Comparison of ENCODE assay signal across 9 cellular contexts in genomic region chr2:172813314-172813888, GRCh38.
DNase-seq lines count a peak whose midpoint lies in the region; ATAC-seq, FAIRE-seq and TF ChIP-seq lines count a peak whose summit lies in the region.
"Had no signal": no experiment of that assay in that cellular context is flagged by ENCODE, and none has a peak within 500 bp of the region (broad histone marks: within the 10 kb centered on the region; RNA-seq: fewer than 3 reads in every experiment).

No MANE protein-coding gene starts in this region.

- no peak overlapping the region for H3K4me2 ChIP-seq in DND-41 (ENCODE audit: insufficient read depth, low read length)
- H3K4me2 ChIP-seq in endothelial cell of umbilical vein (ENCODE audit: insufficient read depth, low read length) = no peak overlapping the region

- H3K9me3 Mint-ChIP-seq in neural crest cell = peaks cover 2% of the 10 kb centered on the region
- H3K9me3 Mint-ChIP-seq in immature natural killer cell = no peaks in the 10 kb centered on the region
- no peaks in the 10 kb centered on the region for H3K9me3 Mint-ChIP-seq in glutamatergic neuron (ENCODE audit: unreplicated experiment)
- H3K9me3 Mint-ChIP-seq: activated T-helper 17 cell treated with anti-CD3 and anti-CD28 coated beads, Interleukin-2, amount 50 U/mL, for 72 hours had no signal

- no peak for ATAC-seq in DND-41 (ENCODE audit: insufficient read depth, low read depth)
- no peak for ATAC-seq in stimulated activated naive CD8-positive, alpha-beta T cell treated with anti-CD3 and anti-CD28 coated beads, Interleukin-15, Interleukin-2, amounts not matched to agents 100 U/mL and 50 U/mL, for 24 hours
- ATAC-seq: activated T-helper 17 cell treated with anti-CD3 and anti-CD28 coated beads, Interleukin-2, amount 50 U/mL, for 72 hours had no signal

- no peaks in the 10 kb centered on the region for H3K36me3 ChIP-seq in DND-41 (ENCODE audit: insufficient read depth, low read length)
- no peaks in the 10 kb centered on the region for H3K36me3 ChIP-seq in endothelial cell of umbilical vein (ENCODE audit: control insufficient read depth in 2 of 2, extremely low read depth in 1 of 2, insufficient read depth in 2 of 2, low read length in 2 of 2)

- TF ChIP-seq CTCF in DND-41 (IDR thresholded peaks at IDR 0.05; ENCODE audit: borderline replicate concordance, extremely low read depth, low read length, poor library complexity, severe bottlenecking) (peak; percentile 30), endothelial cell of umbilical vein (IDR thresholded peaks at IDR 0.05; ENCODE audit: extremely low read depth in 1 of 2, insufficient read depth in 1 of 2, low read depth in 1 of 2, low read length in 2 of 2) (peak in 1 of 2 donors; percentile 37), neural crest cell (conservative IDR thresholded peaks at IDR 0.05) (peak; percentile 66), glutamatergic neuron (IDR thresholded peaks at IDR 0.05; ENCODE audit: partially characterized antibody, unreplicated experiment) (no peak)

- H3K9me3 ChIP-seq in DND-41 (ENCODE audit: insufficient read depth, low read length, severe bottlenecking) (no peaks in the 10 kb centered on the region), endothelial cell of umbilical vein (replicated peaks; ENCODE audit: control insufficient read depth, insufficient read depth, low read length) (no peaks in the 10 kb centered on the region)

- TF ChIP-seq POLR2A in endothelial cell of umbilical vein (IDR thresholded peaks at IDR 0.05; ENCODE audit: low read depth, low read length) = no peak

- H3K4me1 ChIP-seq in DND-41 (ENCODE audit: insufficient read depth, low read length) (no peaks in the 10 kb centered on the region), endothelial cell of umbilical vein (ENCODE audit: control insufficient read depth, extremely low read depth, insufficient read depth, low read length) (no peaks in the 10 kb centered on the region)

- H3K27me3 Mint-ChIP-seq in neural crest cell (ENCODE audit: low read depth) (no peaks in the 10 kb centered on the region), immature natural killer cell (ENCODE audit: low read depth in 3 of 3) (peaks cover 3 to 8% (median 5%) of the 10 kb centered on the region in 3 donors), glutamatergic neuron (ENCODE audit: unreplicated experiment) (no peaks in the 10 kb centered on the region)

- dilution Hi-C loops in endothelial cell of umbilical vein (cut with MboI; ENCODE audit: extremely low pct_ligation_motif_present, low sequenced_read_pairs) = no loop called here

- POLR2A ChIA-PET in endothelial cell of umbilical vein (lab: Charles Lee) = interaction anchor here (1.5 kb wide), 1 partner anchor 118 kb away, joined by 10 read pairs; no protein-coding TSS in a partner anchor

- H3K27me3 ChIP-seq in DND-41 (ENCODE audit: insufficient read depth, low read length, poor library complexity) = peaks cover 4% of the 10 kb centered on the region
- peaks cover 0 to 2% of the 10 kb centered on the region in 2 experiments for H3K27me3 ChIP-seq in endothelial cell of umbilical vein (ENCODE audit: control insufficient read depth in 2 of 2, insufficient read depth in 2 of 2, low read length in 2 of 2)

- H3K4me3 Mint-ChIP-seq in neural crest cell (no peak overlapping the region), immature natural killer cell (no peak overlapping the region), glutamatergic neuron (ENCODE audit: unreplicated experiment) (no peak overlapping the region)
- H3K4me3 Mint-ChIP-seq: activated T-helper 17 cell treated with anti-CD3 and anti-CD28 coated beads, Interleukin-2, amount 50 U/mL, for 72 hours had no signal

- FAIRE-seq in endothelial cell of umbilical vein (lab: Jason Lieb, UNC) = peak; percentile 86

- no peak overlapping the region for H3K4me3 ChIP-seq in DND-41 (ENCODE audit: low read depth in 1 of 2, low read length in 2 of 2)
- H3K4me3 ChIP-seq in endothelial cell of umbilical vein (replicated peaks in 1 of 3; ENCODE audit: insufficient read depth in 1 of 3, low read depth in 1 of 3, low read length in 3 of 3) = no peak overlapping the region

- H3K36me3 Mint-ChIP-seq in neural crest cell (ENCODE audit: low read depth) (no peaks in the 10 kb centered on the region), immature natural killer cell (no peaks in the 10 kb centered on the region), glutamatergic neuron (ENCODE audit: unreplicated experiment) (no peaks in the 10 kb centered on the region)

- CTCF ChIA-PET in endothelial cell of umbilical vein (lab: Charles Lee) = interaction anchor here (0.5 to 3.5 kb wide), 49 partner anchors 8 to 581 kb away, joined by 3 to 280 read pairs (median 5); no protein-coding TSS in a partner anchor

- H3K27ac ChIP-seq in DND-41 (ENCODE audit: low read length) (no peak overlapping the region), endothelial cell of umbilical vein (ENCODE audit: insufficient read depth, low read depth, low read length) (no peak overlapping the region)

- no peak for DNase-seq in DND-41
- DNase-seq in NCI-H69 (lab: John Stamatoyannopoulos, UW) = peak; percentile 58
- DNase-seq in endothelial cell of umbilical vein (ENCODE audit: low read depth, low spot score) = peak; percentile 68
- DNase-seq in neural crest cell (ENCODE audit: low read depth, low spot score) = no peak
- DNase-seq in stimulated activated naive CD8-positive, alpha-beta T cell treated with anti-CD3 and anti-CD28 coated beads, Interleukin-15, Interleukin-2, amounts not matched to agents 100 U/mL and 50 U/mL, for 24 hours = no peak
- DNase-seq in immature natural killer cell = no peak
- DNase-seq in activated T-cell treated with anti-CD3 and anti-CD28 coated beads for 4 hours = no peak
- DNase-seq in glutamatergic neuron = no peak

- H3K9me1 ChIP-seq in endothelial cell of umbilical vein (replicated peaks; ENCODE audit: control insufficient read depth, extremely low read depth, insufficient read depth, low read length) = no peaks in the 10 kb centered on the region

- no peaks in the 10 kb centered on the region for H3K79me2 ChIP-seq in DND-41 (ENCODE audit: insufficient read depth, low read length)
- no peaks in the 10 kb centered on the region for H3K79me2 ChIP-seq in endothelial cell of umbilical vein (ENCODE audit: control insufficient read depth, insufficient read depth, low read length)

- H3K9ac ChIP-seq in DND-41 (ENCODE audit: low read depth, low read length) (no peak overlapping the region), endothelial cell of umbilical vein (replicated peaks; ENCODE audit: extremely low read depth, insufficient read depth, low read length) (no peak overlapping the region)

- H3K4me1 Mint-ChIP-seq in neural crest cell (no peaks in the 10 kb centered on the region), immature natural killer cell (no peaks in the 10 kb centered on the region), glutamatergic neuron (ENCODE audit: low read depth, unreplicated experiment) (peaks cover 10% of the 10 kb centered on the region)
- H3K4me1 Mint-ChIP-seq: activated T-helper 17 cell treated with anti-CD3 and anti-CD28 coated beads, Interleukin-2, amount 50 U/mL, for 72 hours had no signal

- intact Hi-C loops in endothelial cell of umbilical vein (cut with micrococcal nuclease) = loop anchor here (1.0 kb wide), 2 partner anchors 51 to 119 kb away; no protein-coding TSS in a partner anchor

- H2AFZ ChIP-seq in DND-41 (ENCODE audit: low read depth, low read length) (no peak overlapping the region), endothelial cell of umbilical vein (ENCODE audit: low read depth, low read length) (no peak overlapping the region)

- H3K27ac Mint-ChIP-seq in neural crest cell (ENCODE audit: unreplicated experiment) (no peak overlapping the region), immature natural killer cell (no peak overlapping the region), glutamatergic neuron (ENCODE audit: unreplicated experiment) (no peak overlapping the region)
- H3K27ac Mint-ChIP-seq: activated T-helper 17 cell treated with anti-CD3 and anti-CD28 coated beads, Interleukin-2, amount 50 U/mL, for 72 hours had no signal

- H4K20me1 ChIP-seq in DND-41 (ENCODE audit: insufficient read depth, low read length) (no peaks in the 10 kb centered on the region), endothelial cell of umbilical vein (replicated peaks; ENCODE audit: control insufficient read depth, extremely low read depth, insufficient read depth, low read length) (no peaks in the 10 kb centered on the region)

- BruUV-seq in endothelial cell of umbilical vein (replicated peaks; lab: Mats Ljungman, UMichigan) = no TSS peak

TF ChIP-seq in endothelial cell of umbilical vein, 7 proteins besides CTCF, POLR2A, EP300 and RAD21:
- no peak for TF ChIP-seq JUN (IDR thresholded peaks at IDR 0.05; ENCODE audit: borderline replicate concordance, insufficient read depth, insufficient read length, low read depth)
- no peak for TF ChIP-seq MYC (IDR thresholded peaks at IDR 0.05; ENCODE audit: low read depth, low read length)
- TF ChIP-seq GATA2 (IDR thresholded peaks at IDR 0.05; ENCODE audit: insufficient read depth, insufficient read length, low read depth, low read length) = no peak
- TF ChIP-seq POLR2AphosphoS5 (IDR thresholded peaks at IDR 0.05; ENCODE audit: insufficient read depth, low read depth, low read length) = no peak
- no peak for TF ChIP-seq FOS (IDR thresholded peaks at IDR 0.05; ENCODE audit: borderline replicate concordance, insufficient read depth, low read length)
- TF ChIP-seq, protein P1, sequence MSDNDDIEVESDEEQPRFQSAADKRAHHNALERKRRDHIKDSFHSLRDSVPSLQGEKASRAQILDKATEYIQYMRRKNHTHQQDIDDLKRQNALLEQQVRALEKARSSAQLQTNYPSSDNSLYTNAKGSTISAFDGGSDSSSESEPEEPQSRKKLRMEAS (IDR thresholded peaks at IDR 0.05; ENCODE audit: insufficient read depth, insufficient read length) = no peak
- no peak for TF ChIP-seq EZH2 (IDR thresholded peaks at IDR 0.05; ENCODE audit: borderline replicate concordance, low read depth, low read length, severe bottlenecking)

Comparison
In these comparisons a context has a peak if more than half of its experiments do, and no peak if none do; other contexts are left out.
1. DNase-seq: peak in NCI-H69 (single experiment) and endothelial cell of umbilical vein (single experiment); none in DND-41 (single experiment), neural crest cell (single experiment), stimulated activated naive CD8-positive, alpha-beta T cell treated with anti-CD3 and anti-CD28 coated beads, Interleukin-15, Interleukin-2, amounts not matched to agents 100 U/mL and 50 U/mL, for 24 hours (single experiment), immature natural killer cell (0 of 3), activated T-cell treated with anti-CD3 and anti-CD28 coated beads for 4 hours (single experiment) and glutamatergic neuron (single experiment).